ENCODE assay signal across 21 cellular contexts in genomic region chr4:84936123-84936522, GRCh38.
"Had no signal": no experiment of that assay in that cellular context is flagged by ENCODE, and none has a peak within 500 bp of the region (broad histone marks: within the 10 kb centered on the region; RNA-seq: fewer than 3 reads in every experiment).

No MANE protein-coding gene starts in this region.

- DNase-seq: Karpas-422, KG1, MM.1S, NCI-H1092 treated with DMSO at 0.1 percent for 48 hours, NCI-H1436, NCI-H187, NCI-H2029, NCI-H2081 treated with DMSO at 0.1 percent for 48 hours, NCI-H2171, NCI-H226, NCI-H446, NCI-H510A, NCI-H524 treated with DMSO at 0.1 percent for 48 hours, NCI-H69, NCI-H774, RPMI8226, SHP77, SK-N-SH had no signal

- H3K9ac ChIP-seq: SK-N-SH had no signal

- H3K27ac ChIP-seq: HL-60 had no signal

- H3K4me2 ChIP-seq: SK-N-SH had no signal

- FAIRE-seq: HTR-8/SVneo, RCC 7860 had no signal
